31 cellular contexts compared by ENCODE assay signal in genomic region chr20:29313481-29313880, GRCh38.
"Had no signal": no experiment of that assay in that cellular context is flagged by ENCODE, and none has a peak within 500 bp of the region (broad histone marks: within the 10 kb centered on the region; RNA-seq: fewer than 3 reads in every experiment).

No MANE protein-coding gene starts in this region.

- H3K4me3 ChIP-seq: adrenal gland, body of pancreas, colonic mucosa had no signal

- H3K27ac Mint-ChIP-seq: activated B cell treated with CpG ODN at 0.5 μM for 24 hours; activated CD8-positive, alpha-beta memory T cell treated with anti-CD3 and anti-CD28 coated beads, Interleukin-2, amount 10 ng/mL, durations not matched to agents 7 days and 5 days; activated CD8-positive, alpha-beta T cell treated with anti-CD3 and anti-CD28 coated beads for 36 hours; activated naive CD4-positive, alpha-beta T cell treated with anti-CD3 and anti-CD28 coated beads for 36 hours; activated naive CD4-positive, alpha-beta T cell treated with anti-CD3 and anti-CD28 coated beads, Interleukin-2, amount 50 U/mL, for 24 hours; activated naive CD8-positive, alpha-beta T cell treated with anti-CD3 and anti-CD28 coated beads for 36 hours; activated naive CD8-positive, alpha-beta T cell treated with anti-CD3 and anti-CD28 coated beads, Interleukin-2, amount 50 U/mL, for 24 hours; activated T-helper 1 cell treated with anti-CD3 and anti-CD28 coated beads, Interleukin-12 subunit alpha, Interleukin-12 subunit beta, Interleukin-2, Interleukin-4 antibody, amounts not matched to agents 30 ng/mL and 10 ng/mL and 1 ng/mL, durations not matched to agents 14 hours and 24 hours and 36 hours; activated T-helper 2 cell treated with anti-CD3 and anti-CD28 coated beads, Interferon-gamma antibody, Interleukin-2, Interleukin-4, amounts not matched to agents 10 μg/mL and 5 μg/mL and 100 μg/mL, durations not matched to agents 14 hours and 24 hours and 36 hours; T-cell had no signal

- H3K4me1 Mint-ChIP-seq: activated B cell treated with CpG ODN at 0.5 μM for 24 hours; activated naive CD4-positive, alpha-beta T cell treated with anti-CD3 and anti-CD28 coated beads, Interleukin-2, amount 50 U/mL, for 24 hours; activated naive CD8-positive, alpha-beta T cell treated with anti-CD3 and anti-CD28 coated beads for 36 hours; activated naive CD8-positive, alpha-beta T cell treated with anti-CD3 and anti-CD28 coated beads, Interleukin-2, amount 50 U/mL, for 24 hours had no signal

- H3K36me3 Mint-ChIP-seq: T-cell had no signal

- H3K27me3 ChIP-seq: adrenal gland, body of pancreas, colonic mucosa had no signal

- H3K4me1 ChIP-seq: adrenal gland, body of pancreas, colonic mucosa had no signal

- H3K9me3 ChIP-seq: adrenal gland, body of pancreas, colonic mucosa had no signal

- H3K27ac ChIP-seq: adrenal gland, body of pancreas, colonic mucosa, epithelial cell of prostate, WERI-Rb-1 had no signal

- ATAC-seq: activated CD4-positive, CD25-positive, alpha-beta regulatory T cell treated with anti-CD3 and anti-CD28 coated beads, Interleukin-2, amount 50 U/mL, for 24 hours; activated CD8-positive, alpha-beta memory T cell treated with anti-CD3 and anti-CD28 coated beads, Interleukin-2, amount 10 ng/mL, durations not matched to agents 7 days and 5 days; activated CD8-positive, alpha-beta T cell treated with anti-CD3 and anti-CD28 coated beads for 36 hours; activated naive CD8-positive, alpha-beta T cell treated with anti-CD3 and anti-CD28 coated beads, Interleukin-2, amount 50 U/mL, for 24 hours; body of pancreas; T-cell had no signal

- H3K36me3 ChIP-seq: adrenal gland, colonic mucosa, WERI-Rb-1 had no signal

- H3K27me3 Mint-ChIP-seq: activated B cell treated with CpG ODN at 0.5 μM for 24 hours; activated CD8-positive, alpha-beta memory T cell treated with anti-CD3 and anti-CD28 coated beads, Interleukin-2, amount 10 ng/mL, durations not matched to agents 7 days and 5 days; activated CD8-positive, alpha-beta T cell treated with anti-CD3 and anti-CD28 coated beads for 36 hours; activated naive CD4-positive, alpha-beta T cell treated with anti-CD3 and anti-CD28 coated beads, Interleukin-2, amount 50 U/mL, for 24 hours; activated naive CD8-positive, alpha-beta T cell treated with anti-CD3 and anti-CD28 coated beads, Interleukin-2, amount 50 U/mL, for 24 hours; T-cell had no signal

- DNase-seq: activated B cell treated with CpG ODN at 0.5 μM for 24 hours; activated CD4-positive, alpha-beta T cell treated with anti-CD3 and anti-CD28 coated beads for 48 hours; activated CD4-positive, alpha-beta T cell treated with anti-CD3 and anti-CD28 coated beads, Interleukin-2, amount 50 U/mL, for 1 hour; activated CD4-positive, alpha-beta T cell treated with anti-CD3 and anti-CD28 coated beads, Interleukin-2, amount 50 U/mL, for 48 hours; activated CD8-positive, alpha-beta memory T cell treated with anti-CD3 and anti-CD28 coated beads, Interleukin-2, amount 10 ng/mL, durations not matched to agents 7 days and 5 days; activated CD8-positive, alpha-beta memory T cell treated with anti-CD3 and anti-CD28 coated beads, Interleukin-2, amount 50 U/mL, for 4 hours; activated CD8-positive, alpha-beta T cell treated with anti-CD3 and anti-CD28 coated beads for 36 hours; activated effector memory CD4-positive, alpha-beta T cell treated with anti-CD3 and anti-CD28 coated beads, Interleukin-2, amount 50 U/mL, for 16 hours; activated naive CD4-positive, alpha-beta T cell treated with anti-CD3 and anti-CD28 coated beads for 36 hours; activated naive CD8-positive, alpha-beta T cell treated with anti-CD3 and anti-CD28 coated beads for 36 hours; activated naive CD8-positive, alpha-beta T cell treated with anti-CD3 and anti-CD28 coated beads, Interleukin-2, amount 50 U/mL, for 24 hours; activated T-cell treated with anti-CD3 and anti-CD28 coated beads, Interleukin-2, amount 50 U/mL, for 1 hour; activated T-cell treated with anti-CD3 and anti-CD28 coated beads, Interleukin-2, amount 50 U/mL, for 48 hours; adrenal gland; amygdala; aorta; body of pancreas; caudate nucleus; colonic mucosa; effector CD8-positive, alpha-beta T cell; foreskin fibroblast; head of caudate nucleus; T-cell; T-helper 9 cell; WERI-Rb-1 had no signal

- H3K4me3 Mint-ChIP-seq: activated B cell treated with CpG ODN at 0.5 μM for 24 hours; activated CD8-positive, alpha-beta memory T cell treated with anti-CD3 and anti-CD28 coated beads, Interleukin-2, amount 10 ng/mL, durations not matched to agents 7 days and 5 days; activated CD8-positive, alpha-beta T cell treated with anti-CD3 and anti-CD28 coated beads for 36 hours; activated naive CD4-positive, alpha-beta T cell treated with anti-CD3 and anti-CD28 coated beads for 36 hours; activated naive CD4-positive, alpha-beta T cell treated with anti-CD3 and anti-CD28 coated beads, Interleukin-2, amount 50 U/mL, for 24 hours; activated naive CD8-positive, alpha-beta T cell treated with anti-CD3 and anti-CD28 coated beads for 36 hours; activated naive CD8-positive, alpha-beta T cell treated with anti-CD3 and anti-CD28 coated beads, Interleukin-2, amount 50 U/mL, for 24 hours; activated T-helper 1 cell treated with anti-CD3 and anti-CD28 coated beads, Interleukin-12 subunit alpha, Interleukin-12 subunit beta, Interleukin-2, Interleukin-4 antibody, amounts not matched to agents 30 ng/mL and 10 ng/mL and 1 ng/mL, durations not matched to agents 14 hours and 24 hours and 36 hours; T-cell; T-helper 1 cell treated with Interleukin-12 subunit alpha and Interleukin-12 subunit beta and Interleukin-4 antibody, amounts not matched to agents 30 μg/mL and 1 μg/mL, for 36 hours had no signal
